In the genomic region with DNA sequence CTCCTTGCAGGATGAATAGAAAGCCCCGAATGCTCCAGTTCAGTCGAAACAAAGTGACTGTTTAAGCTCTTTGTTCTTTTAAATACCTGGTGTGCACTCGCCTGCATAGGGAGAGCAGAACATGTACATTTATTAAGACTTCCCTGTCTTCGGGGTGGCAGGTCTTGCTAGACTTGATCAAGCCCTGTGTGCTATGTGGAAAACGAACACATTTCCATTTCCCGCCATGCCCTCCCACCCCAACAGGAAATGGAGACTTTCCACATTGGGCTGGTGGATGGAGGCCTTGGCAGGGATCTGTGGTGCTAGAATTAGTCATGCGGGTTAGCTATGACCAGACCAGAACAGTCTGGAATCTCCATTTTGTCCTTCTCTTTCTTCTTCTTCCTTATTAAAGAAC, we compare ENCODE assay signal across 17 cellular contexts.
"Had no signal": no experiment of that assay in that cellular context is flagged by ENCODE, and none has a peak within 500 bp of the region (broad histone marks: within the 10 kb centered on the region; RNA-seq: fewer than 3 reads in every experiment).

No MANE protein-coding gene starts in this region.

- H3K9me3 ChIP-seq: left ventricle myocardium inferior, stomach had no signal

- H3K4me3 ChIP-seq: cardiac muscle cell, left ventricle myocardium inferior, smooth muscle cell, stomach had no signal

- ATAC-seq: effector memory CD8-positive, alpha-beta T cell; foreskin keratinocyte; sciatic nerve; stimulated activated effector memory CD8-positive, alpha-beta T cell treated with anti-CD3 and anti-CD28 coated beads, Interleukin-12 subunit alpha, Interleukin-12 subunit beta, amount 100 ng/mL, for 72 hours had no signal

- H3K27me3 ChIP-seq: cardiac muscle cell, foreskin keratinocyte had no signal

- H3K4me1 ChIP-seq: foreskin keratinocyte, left ventricle myocardium inferior, stomach had no signal

- DNase-seq: activated CD4-positive, alpha-beta memory T cell treated with anti-CD3 and anti-CD28 coated beads for 36 hours; activated T-cell treated with anti-CD3 and anti-CD28 coated beads for 4 hours; effector memory CD8-positive, alpha-beta T cell; foreskin keratinocyte; hypothalamus; islet precursor cell; left ventricle myocardium inferior; mammary epithelial cell; midbrain; stimulated activated CD4-positive, alpha-beta T cell treated with anti-CD3 and anti-CD28 coated beads, Interleukin-4, amount 100 ng/mL, for 1 hour; stomach; T-helper 2 cell; WERI-Rb-1 had no signal

- H3K27ac ChIP-seq: cardiac muscle cell, foreskin keratinocyte, left ventricle myocardium inferior, stomach, WERI-Rb-1 had no signal

- H3K36me3 ChIP-seq: cardiac muscle cell, left ventricle myocardium inferior, stomach, WERI-Rb-1 had no signal
